ENCODE assay signal across 8 cellular contexts in the genomic region with DNA sequence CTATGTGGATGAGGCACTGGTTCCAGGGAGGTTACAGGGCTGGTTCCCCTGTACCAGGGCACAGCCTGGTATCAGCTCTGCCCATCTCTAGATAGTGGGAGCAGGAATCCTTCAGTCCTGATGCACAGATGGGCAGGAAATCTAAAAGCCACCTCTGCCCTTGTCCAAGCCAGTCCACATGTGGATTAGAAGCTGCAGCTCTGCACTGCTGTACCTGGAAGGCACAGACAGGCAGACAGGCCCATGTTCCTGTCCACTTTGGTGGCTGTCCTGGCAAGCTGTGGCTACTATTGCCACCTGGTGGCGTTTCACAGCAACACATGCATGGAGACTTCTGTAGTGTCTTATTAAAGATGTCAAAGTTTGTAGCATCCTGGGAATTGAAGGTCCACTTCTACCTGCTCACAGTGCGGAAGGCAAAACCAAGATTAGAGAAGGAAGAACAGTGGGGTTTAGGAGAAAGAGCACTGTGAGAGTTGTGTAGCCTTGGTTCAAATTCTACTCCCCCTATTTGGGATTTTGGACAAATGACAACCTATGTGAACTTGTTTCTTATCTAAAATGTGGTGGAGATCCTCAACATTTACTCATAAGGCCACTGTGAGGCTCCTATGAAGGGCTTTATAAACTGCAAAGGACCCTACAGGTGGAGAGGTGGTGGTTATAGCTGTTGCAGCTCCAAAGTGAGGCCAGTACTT. TPM values are rescaled to one million over a fixed set of nuclear protein-coding genes. Genes with fewer than 3 reads are reported as not detected.
DNase-seq lines count a peak whose midpoint lies in the region; ATAC-seq and TF ChIP-seq lines count a peak whose summit lies in the region.

No MANE protein-coding gene starts in this region.

- H3K9me3 ChIP-seq in effector memory CD4-positive, alpha-beta T cell (ENCODE audit: control insufficient read depth, low read length), result no peaks in the 10 kb centered on the region

- no peak overlapping the region for H3K4me3 ChIP-seq in effector memory CD4-positive, alpha-beta T cell (ENCODE audit: insufficient read depth, low read depth, low read length, poor library complexity, severe bottlenecking)
- no peak overlapping the region for H3K4me3 ChIP-seq in mesendoderm (ENCODE audit: low read length)

- H3K36me3 ChIP-seq in effector memory CD4-positive, alpha-beta T cell (ENCODE audit: control insufficient read depth, insufficient read depth, low read length), result no peaks in the 10 kb centered on the region
- H3K36me3 ChIP-seq in mesendoderm (ENCODE audit: control insufficient read depth, insufficient read depth, low read length), result no peaks in the 10 kb centered on the region

- H3K27ac ChIP-seq in 22Rv1, result no peak overlapping the region
- no peak overlapping the region for H3K27ac ChIP-seq in effector memory CD4-positive, alpha-beta T cell (ENCODE audit: insufficient read depth, low read length, poor library complexity, severe bottlenecking)
- H3K27ac ChIP-seq in mesendoderm (ENCODE audit: low read depth, low read length), result no peak overlapping the region

- H3K9ac ChIP-seq in mesendoderm (ENCODE audit: low read length), result no peak overlapping the region

- no peaks in the 10 kb centered on the region for H3K27me3 ChIP-seq in effector memory CD4-positive, alpha-beta T cell (replicated peaks; ENCODE audit: control insufficient read depth, insufficient read depth, low read length, poor library complexity, severe bottlenecking)
- no peaks in the 10 kb centered on the region for H3K27me3 ChIP-seq in mesendoderm (ENCODE audit: insufficient read depth, low read length, poor library complexity)

- H3K36me3 Mint-ChIP-seq in activated CD4-positive, alpha-beta memory T cell treated with anti-CD3 and anti-CD28 coated beads, Interleukin-2, amount 10 ng/mL, durations not matched to agents 7 days and 5 days (ENCODE audit: low read depth), result no peaks in the 10 kb centered on the region

- no peaks in the 10 kb centered on the region for H3K79me2 ChIP-seq in mesendoderm (ENCODE audit: control insufficient read depth, insufficient read depth, low read length)

- H3K23ac ChIP-seq in mesendoderm (ENCODE audit: low read length), result no peak overlapping the region

- no peak overlapping the region for H2BK15ac ChIP-seq in mesendoderm (replicated peaks; ENCODE audit: low read depth)

- no peak overlapping the region for H4K5ac ChIP-seq in mesendoderm (ENCODE audit: low read length)

- no peak overlapping the region for H3K56ac ChIP-seq in mesendoderm (ENCODE audit: low read length)

- ATAC-seq in GM18498 (IDR thresholded peaks at IDR 0.05; ENCODE audit: unreplicated experiment) (peak; percentile 90), HG03342 (IDR thresholded peaks at IDR 0.05; ENCODE audit: unreplicated experiment) (peak; percentile 79)

- no peak overlapping the region for H2BK120ac ChIP-seq in mesendoderm (ENCODE audit: low read depth, low read length)

- no peaks in the 10 kb centered on the region for H3K4me1 ChIP-seq in effector memory CD4-positive, alpha-beta T cell (ENCODE audit: control insufficient read depth, insufficient read depth, low read length, poor library complexity, severe bottlenecking)
- H3K4me1 ChIP-seq in mesendoderm (ENCODE audit: control insufficient read depth, low read depth, low read length), result peaks cover 1% of the 10 kb centered on the region

- DNase-seq in NCI-H524 (lab: John Stamatoyannopoulos, UW) (peak; percentile 57 to 84), mesendoderm (peak; percentile 86)
- DNase-seq in activated CD4-positive, alpha-beta memory T cell treated with anti-CD3 and anti-CD28 coated beads, Interleukin-2, amount 10 ng/mL, durations not matched to agents 7 days and 5 days, result peak; percentile 75
- peak; percentile 37 to 57 (median 47) for DNase-seq in effector memory CD4-positive, alpha-beta T cell
- DNase-seq in stimulated activated CD8-positive, alpha-beta memory T cell treated with anti-CD3 and anti-CD28 coated beads, Interleukin-4, amount 100 ng/mL, for 1 hour (ENCODE audit: low read depth in 2 of 2, low spot score in 1 of 2), result peak; percentile 25 to 37

- H2AK5ac ChIP-seq in mesendoderm (ENCODE audit: low read length), result no peak overlapping the region

- no peaks in the 10 kb centered on the region for H3K79me1 ChIP-seq in mesendoderm (ENCODE audit: low read length)

- H3K4me3 Mint-ChIP-seq in activated CD4-positive, alpha-beta memory T cell treated with anti-CD3 and anti-CD28 coated beads, Interleukin-2, amount 10 ng/mL, durations not matched to agents 7 days and 5 days, result no peak overlapping the region

- H4K8ac ChIP-seq in mesendoderm (ENCODE audit: low read depth, low read length), result no peak overlapping the region

- no peak overlapping the region for H3K18ac ChIP-seq in mesendoderm (ENCODE audit: low read length)

- no peaks in the 10 kb centered on the region for H3K4me1 Mint-ChIP-seq in activated CD4-positive, alpha-beta memory T cell treated with anti-CD3 and anti-CD28 coated beads, Interleukin-2, amount 10 ng/mL, durations not matched to agents 7 days and 5 days

- POLR2A ChIA-PET in activated CD4-positive, alpha-beta memory T cell treated with anti-CD3 and anti-CD28 coated beads, Interleukin-2, amount 10 ng/mL, durations not matched to agents 7 days and 5 days (lab: Charles Lee), result interaction anchor here (0.7 to 1.0 kb wide), 2 partner anchors 19 to 179 kb away, joined by 3 read pairs; no protein-coding TSS in a partner anchor

- no peak overlapping the region for H3K4ac ChIP-seq in mesendoderm (ENCODE audit: low read depth, low read length)

- H3K4me2 ChIP-seq in mesendoderm (ENCODE audit: low read length), result no peak overlapping the region

- CTCF ChIA-PET in activated CD4-positive, alpha-beta memory T cell treated with anti-CD3 and anti-CD28 coated beads, Interleukin-2, amount 10 ng/mL, durations not matched to agents 7 days and 5 days (lab: Charles Lee), result interaction anchor here (0.7 to 2.7 kb wide), 11 partner anchors 9 to 185 kb away, joined by 3 to 46 read pairs (median 3); no protein-coding TSS in a partner anchor

- H3K27me3 Mint-ChIP-seq in activated CD4-positive, alpha-beta memory T cell treated with anti-CD3 and anti-CD28 coated beads, Interleukin-2, amount 10 ng/mL, durations not matched to agents 7 days and 5 days, result no peaks in the 10 kb centered on the region

- H3K9me3 Mint-ChIP-seq in activated CD4-positive, alpha-beta memory T cell treated with anti-CD3 and anti-CD28 coated beads, Interleukin-2, amount 10 ng/mL, durations not matched to agents 7 days and 5 days, result no peaks in the 10 kb centered on the region

- no CpG with 5 or more reads among the region's 2 CpGs for WGBS in mesendoderm (ENCODE audit: extremely low coverage, insufficient coverage, low lambda C conversion rate)

- TF ChIP-seq CTCF in 22Rv1 (IDR thresholded peaks at IDR 0.05), result peak; percentile 80

- no peak overlapping the region for H2BK5ac ChIP-seq in mesendoderm (ENCODE audit: low read length)

- H3K27ac Mint-ChIP-seq in activated CD4-positive, alpha-beta memory T cell treated with anti-CD3 and anti-CD28 coated beads, Interleukin-2, amount 10 ng/mL, durations not matched to agents 7 days and 5 days, result no peak overlapping the region

RNA-seq across cellular contexts. Expression of gene NAV2, which starts 30.1 kb away (rescaled TPM):
- under 1 TPM; 0.53 to 0.70 TPM for total RNA-seq in activated CD4-positive, alpha-beta memory T cell treated with anti-CD3 and anti-CD28 coated beads, Interleukin-2, amount 10 ng/mL, durations not matched to agents 7 days and 5 days
- 41.5 TPM for polyA plus RNA-seq in mesendoderm (2013, experiment 1 of 2)
- 43.4 TPM for polyA plus RNA-seq in mesendoderm (2013, experiment 2 of 2)

Comparison
In these comparisons a context has a peak if more than half of its experiments do, and no peak if none do; other contexts are left out.
1. DNase-seq: peak in every context shown above with its lines; median percentile 86 in mesendoderm; 75 in activated CD4-positive, alpha-beta memory T cell treated with anti-CD3 and anti-CD28 coated beads, Interleukin-2, amount 10 ng/mL, durations not matched to agents 7 days and 5 days; 70 in NCI-H524; 47 in effector memory CD4-positive, alpha-beta T cell; 31 in stimulated activated CD8-positive, alpha-beta memory T cell treated with anti-CD3 and anti-CD28 coated beads, Interleukin-4, amount 100 ng/mL, for 1 hour.